ENCODE assay signal across 1 cellular context in the genomic region with DNA sequence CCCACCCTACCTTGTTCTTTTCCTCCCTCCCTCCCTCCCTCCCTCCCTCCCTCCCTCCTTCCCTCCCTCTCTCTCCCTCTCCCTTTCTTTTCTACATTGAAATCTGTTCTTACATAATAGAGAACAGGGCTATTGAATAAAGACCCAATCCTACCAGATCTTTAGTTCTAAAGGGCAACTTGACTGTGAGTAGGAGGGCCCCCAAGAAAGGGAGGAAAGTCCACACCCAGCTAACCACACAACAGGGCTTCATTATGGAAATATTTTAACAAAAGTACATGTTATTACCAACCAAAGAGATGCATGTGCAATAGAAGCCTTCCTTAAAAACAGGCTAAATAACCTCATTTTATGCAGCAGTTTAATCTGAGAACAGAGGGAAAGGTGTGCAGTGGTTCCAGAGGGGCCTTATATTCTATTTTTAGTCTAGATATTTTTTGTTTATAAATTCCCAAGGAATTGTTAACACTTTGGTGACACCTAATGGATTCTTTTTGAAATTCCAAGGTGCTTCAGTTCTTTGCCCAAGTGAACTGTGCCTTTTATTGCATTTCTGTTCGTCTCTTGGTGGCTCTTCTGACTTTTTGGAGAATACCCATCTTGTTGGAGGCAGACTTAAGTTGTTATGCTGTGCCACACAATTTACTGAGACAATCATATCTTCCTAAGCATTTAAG.
TF ChIP-seq lines count a peak whose summit lies in the region.

No MANE protein-coding gene starts in this region.

TF ChIP-seq in WTC11, 78 proteins besides CTCF, POLR2A, EP300 and RAD21 (continued from another document):
- TF ChIP-seq, protein P1, sequence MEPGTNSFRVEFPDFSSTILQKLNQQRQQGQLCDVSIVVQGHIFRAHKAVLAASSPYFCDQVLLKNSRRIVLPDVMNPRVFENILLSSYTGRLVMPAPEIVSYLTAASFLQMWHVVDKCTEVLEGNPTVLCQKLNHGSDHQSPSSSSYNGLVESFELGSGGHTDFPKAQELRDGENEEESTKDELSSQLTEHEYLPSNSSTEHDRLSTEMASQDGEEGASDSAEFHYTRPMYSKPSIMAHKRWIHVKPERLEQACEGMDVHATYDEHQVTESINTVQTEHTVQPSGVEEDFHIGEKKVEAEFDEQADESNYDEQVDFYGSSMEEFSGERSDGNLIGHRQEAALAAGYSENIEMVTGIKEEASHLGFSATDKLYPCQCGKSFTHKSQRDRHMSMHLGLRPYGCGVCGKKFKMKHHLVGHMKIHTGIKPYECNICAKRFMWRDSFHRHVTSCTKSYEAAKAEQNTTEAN (CRISPR knock-in tag; IDR thresholded peaks at IDR 0.05), result no peak
- TF ChIP-seq, protein P2, sequence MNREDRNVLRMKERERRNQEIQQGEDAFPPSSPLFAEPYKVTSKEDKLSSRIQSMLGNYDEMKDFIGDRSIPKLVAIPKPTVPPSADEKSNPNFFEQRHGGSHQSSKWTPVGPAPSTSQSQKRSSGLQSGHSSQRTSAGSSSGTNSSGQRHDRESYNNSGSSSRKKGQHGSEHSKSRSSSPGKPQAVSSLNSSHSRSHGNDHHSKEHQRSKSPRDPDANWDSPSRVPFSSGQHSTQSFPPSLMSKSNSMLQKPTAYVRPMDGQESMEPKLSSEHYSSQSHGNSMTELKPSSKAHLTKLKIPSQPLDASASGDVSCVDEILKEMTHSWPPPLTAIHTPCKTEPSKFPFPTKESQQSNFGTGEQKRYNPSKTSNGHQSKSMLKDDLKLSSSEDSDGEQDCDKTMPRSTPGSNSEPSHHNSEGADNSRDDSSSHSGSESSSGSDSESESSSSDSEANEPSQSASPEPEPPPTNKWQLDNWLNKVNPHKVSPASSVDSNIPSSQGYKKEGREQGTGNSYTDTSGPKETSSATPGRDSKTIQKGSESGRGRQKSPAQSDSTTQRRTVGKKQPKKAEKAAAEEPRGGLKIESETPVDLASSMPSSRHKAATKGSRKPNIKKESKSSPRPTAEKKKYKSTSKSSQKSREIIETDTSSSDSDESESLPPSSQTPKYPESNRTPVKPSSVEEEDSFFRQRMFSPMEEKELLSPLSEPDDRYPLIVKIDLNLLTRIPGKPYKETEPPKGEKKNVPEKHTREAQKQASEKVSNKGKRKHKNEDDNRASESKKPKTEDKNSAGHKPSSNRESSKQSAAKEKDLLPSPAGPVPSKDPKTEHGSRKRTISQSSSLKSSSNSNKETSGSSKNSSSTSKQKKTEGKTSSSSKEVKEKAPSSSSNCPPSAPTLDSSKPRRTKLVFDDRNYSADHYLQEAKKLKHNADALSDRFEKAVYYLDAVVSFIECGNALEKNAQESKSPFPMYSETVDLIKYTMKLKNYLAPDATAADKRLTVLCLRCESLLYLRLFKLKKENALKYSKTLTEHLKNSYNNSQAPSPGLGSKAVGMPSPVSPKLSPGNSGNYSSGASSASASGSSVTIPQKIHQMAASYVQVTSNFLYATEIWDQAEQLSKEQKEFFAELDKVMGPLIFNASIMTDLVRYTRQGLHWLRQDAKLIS (CRISPR knock-in tag; IDR thresholded peaks at IDR 0.05; ENCODE audit: borderline replicate concordance), result no peak
